Comparison of ENCODE assay signal across 28 cellular contexts in genomic region chr16:7350801-7351200, GRCh38. TPM values are rescaled to one million over a fixed set of nuclear protein-coding genes. Genes with fewer than 3 reads are reported as not detected.
"Had no signal": no experiment of that assay in that cellular context is flagged by ENCODE, and none has a peak within 500 bp of the region (broad histone marks: within the 10 kb centered on the region; RNA-seq: fewer than 3 reads in every experiment).

No MANE protein-coding gene starts in this region.

- H3K27me3 ChIP-seq: heart right ventricle, neural progenitor cell, ovary, right lobe of liver had no signal

- H3K4me3 ChIP-seq: coronary artery, heart right ventricle, neural progenitor cell, ovary, prostate gland, right lobe of liver had no signal

- H3K9me3 ChIP-seq: ovary, prostate gland, right lobe of liver had no signal

- FAIRE-seq: endothelial cell of umbilical vein, islet of Langerhans, small intestine, urothelium cell line had no signal

- ATAC-seq: heart right ventricle, natural killer cell, right lobe of liver had no signal

- H3K36me3 ChIP-seq: heart right ventricle, neural progenitor cell, ovary, prostate gland, right lobe of liver had no signal

- H3K27ac ChIP-seq: coronary artery, heart right ventricle, neural progenitor cell, ovary, prostate gland, right lobe of liver had no signal

- H3K4me2 ChIP-seq: neural progenitor cell had no signal

- H3K9ac ChIP-seq: neural progenitor cell had no signal

- H3K4me1 ChIP-seq: neural progenitor cell, prostate gland, right lobe of liver had no signal

- DNase-seq: effector CD4-positive, alpha-beta T cell; endodermal cell; erythroblast; foreskin melanocyte; heart right ventricle; hypothalamus; kidney glomerular epithelial cell; mesendoderm; natural killer cell; nucleus accumbens; ovary; retina; right lobe of liver; small intestine; stimulated activated CD4-positive, alpha-beta T cell treated with anti-CD3 and anti-CD28 coated beads, Interleukin-12 subunit alpha, Interleukin-12 subunit beta, amount 100 ng/mL, for 4 hours; stimulated activated naive CD4-positive, alpha-beta T cell had no signal

- H2AFZ ChIP-seq: neural progenitor cell had no signal

RNA-seq across cellular contexts. Expression of gene RBFOX1, which starts 18.2 kb away (rescaled TPM):
- total RNA-seq: chondrocyte, dermis microvascular lymphatic vessel endothelial cell, endothelial cell of umbilical vein, glomerular endothelial cell, liver, lung microvascular endothelial cell, mononuclear cell, natural killer cell had no signal
- polyA plus RNA-seq: endothelial cell of umbilical vein, liver had no signal
